Comparison of ENCODE assay signal across 9 cellular contexts in genomic region chr1:25817840-25818501, GRCh38. TPM values are rescaled to one million over a fixed set of nuclear protein-coding genes. Genes with fewer than 3 reads are reported as not detected.
DNase-seq lines count a peak whose midpoint lies in the region; ATAC-seq and TF ChIP-seq lines count a peak whose summit lies in the region.
"Had no signal": no experiment of that assay in that cellular context is flagged by ENCODE, and none has a peak within 500 bp of the region (broad histone marks: within the 10 kb centered on the region; RNA-seq: fewer than 3 reads in every experiment).

No MANE protein-coding gene starts in this region.

- POLR2A ChIA-PET in activated CD4-positive, alpha-beta T cell treated with anti-CD3 and anti-CD28 coated beads for 36 hours (lab: Charles Lee) = no interaction called here
- POLR2A ChIA-PET in Panc1 (lab: Charles Lee) = no interaction called here

- no TSS peak for BruUV-seq in Panc1 (replicated peaks; lab: Mats Ljungman, UMichigan)

- H3K27me3 ChIP-seq in Panc1 (ENCODE audit: control insufficient read depth, insufficient read depth, low read length) = no peaks in the 10 kb centered on the region
- H3K27me3 ChIP-seq in smooth muscle cell (ENCODE audit: low read depth) = no peaks in the 10 kb centered on the region

- no peak overlapping the region for H3K9ac ChIP-seq in smooth muscle cell (ENCODE audit: low read depth)

- in situ Hi-C loops in Panc1 (cut with HindIII; ENCODE audit: low pct_unique_long_range_greater_than_20kb, low sequenced_read_pairs) = no loop called here

- H3K36me3 ChIP-seq in Panc1 (ENCODE audit: control insufficient read depth, insufficient read depth, low read length) (no peaks in the 10 kb centered on the region; the same call in 1 of the 2 replicates), smooth muscle cell (ENCODE audit: low read depth) (no peaks in the 10 kb centered on the region)

- DNase-seq in activated CD4-positive, alpha-beta T cell treated with anti-CD3 and anti-CD28 coated beads for 36 hours = no peak
- no peak for DNase-seq in activated CD4-positive, alpha-beta T cell treated with anti-CD3 and anti-CD28 coated beads, Interleukin-2, amount 50 U/mL, for 4 hours
- DNase-seq in Panc1 (ENCODE audit: low read depth, low spot score) (no peak), fibroblast of villous mesenchyme (ENCODE audit: low read depth) (no peak), smooth muscle cell (lab: John Stamatoyannopoulos, UW; ENCODE audit: unreplicated experiment) (no peak), AG20443 (ENCODE audit: low spot score) (no peak), GF-D8 (lab: John Stamatoyannopoulos, UW) (no peak)
- DNase-seq: NCI-H1694 had no signal

- H3K4me3 ChIP-seq in Panc1 (ENCODE audit: low read depth in 2 of 2, low read length in 2 of 2) (no peak overlapping the region), fibroblast of villous mesenchyme (ENCODE audit: low read depth, low read length) (no peak overlapping the region), smooth muscle cell (peak overlapping the region; percentile 87)

- peaks cover 28% of the 10 kb centered on the region for H3K4me1 ChIP-seq in Panc1 (ENCODE audit: control insufficient read depth, insufficient read depth, low read length)
- H3K4me1 ChIP-seq in smooth muscle cell (ENCODE audit: low read depth) = peaks cover 13% of the 10 kb centered on the region

- no peaks in the 10 kb centered on the region for H3K9me3 Mint-ChIP-seq in activated CD4-positive, alpha-beta T cell treated with anti-CD3 and anti-CD28 coated beads for 36 hours (ENCODE audit: low read depth)

- peaks cover 23% of the 10 kb centered on the region for H4K20me1 ChIP-seq in smooth muscle cell (ENCODE audit: low read depth)

- H3K27me3 Mint-ChIP-seq in activated CD4-positive, alpha-beta T cell treated with anti-CD3 and anti-CD28 coated beads for 36 hours = no peaks in the 10 kb centered on the region

- no peak; the same call in 1 of the 2 replicates for TF ChIP-seq CTCF in Panc1 (IDR thresholded peaks at IDR 0.05)
- TF ChIP-seq CTCF in fibroblast of villous mesenchyme (IDR thresholded peaks at IDR 0.05; ENCODE audit: insufficient read depth, low read depth, low read length) = peak; percentile 2
- no peak for TF ChIP-seq CTCF in smooth muscle cell (IDR thresholded peaks at IDR 0.05; ENCODE audit: borderline replicate concordance, insufficient read depth, poor library complexity, severe bottlenecking)

- CTCF ChIA-PET in activated CD4-positive, alpha-beta T cell treated with anti-CD3 and anti-CD28 coated beads for 36 hours (lab: Charles Lee) = interaction anchor here (0.7 to 1.0 kb wide), 2 partner anchors 180 to 199 kb away, joined by 3 to 4 read pairs; partner anchors contain the start of gene PAFAH2
- CTCF ChIA-PET in Panc1 (lab: Charles Lee) = interaction anchor here (0.8 kb wide), 1 partner anchor 199 kb away, joined by 3 read pairs; no protein-coding TSS in a partner anchor

- peaks cover 2% of the 10 kb centered on the region for H3K36me3 Mint-ChIP-seq in activated CD4-positive, alpha-beta T cell treated with anti-CD3 and anti-CD28 coated beads for 36 hours (ENCODE audit: low read depth)

- peaks cover 33% of the 10 kb centered on the region for H3K4me1 Mint-ChIP-seq in activated CD4-positive, alpha-beta T cell treated with anti-CD3 and anti-CD28 coated beads for 36 hours

- H3K27ac ChIP-seq in Panc1 (ENCODE audit: low read length) = peak overlapping the region; percentile 86
- peak overlapping the region; percentile 39 for H3K27ac ChIP-seq in smooth muscle cell (ENCODE audit: low read depth)

- peak overlapping the region; percentile 75 for H3K27ac Mint-ChIP-seq in activated CD4-positive, alpha-beta T cell treated with anti-CD3 and anti-CD28 coated beads for 36 hours

- H3K4me3 Mint-ChIP-seq in activated CD4-positive, alpha-beta T cell treated with anti-CD3 and anti-CD28 coated beads for 36 hours = peak overlapping the region; percentile 87

- peak overlapping the region; percentile 94 for H3K4me2 ChIP-seq in smooth muscle cell

- intact Hi-C loops in activated CD4-positive, alpha-beta T cell treated with anti-CD3 and anti-CD28 coated beads for 36 hours (cut with DNase I, micrococcal nuclease) = loop anchor here (2.0 to 10.0 kb wide), 4 partner anchors 181 to 573 kb away; partner anchors contain the start of genes PAFAH2 (in 1 of the 2), RHCE (in 1 of the 2), RSRP1 (in 1 of the 2) and TMEM50A (in 1 of the 2)
- intact Hi-C loops in Panc1 (cut with micrococcal nuclease; ENCODE audit: unreplicated experiment) = no loop called here

- H3K9me3 ChIP-seq in Panc1 (ENCODE audit: control insufficient read depth, insufficient read depth, low read depth, low read length) = no peaks in the 10 kb centered on the region
- H3K9me3 ChIP-seq in smooth muscle cell (replicated peaks; ENCODE audit: low read depth) = no peaks in the 10 kb centered on the region

- no peak overlapping the region for H2AFZ ChIP-seq in smooth muscle cell (ENCODE audit: low read depth)

- peaks cover 27% of the 10 kb centered on the region for H3K79me2 ChIP-seq in smooth muscle cell (ENCODE audit: low read depth)

- ATAC-seq in activated CD4-positive, alpha-beta T cell treated with anti-CD3 and anti-CD28 coated beads for 36 hours = no peak
- ATAC-seq in Panc1 (no peak), HG02623 (IDR thresholded peaks at IDR 0.05; ENCODE audit: unreplicated experiment) (no peak)

- WGBS in smooth muscle cell (ENCODE audit: low lambda C conversion rate) = 47% methylated on average over 8 of the region's 8 CpGs

- H3F3A ChIP-seq in smooth muscle cell (ENCODE audit: low read depth) = peaks cover 17% of the 10 kb centered on the region

RNA-seq across cellular contexts. Expression of gene MTFR1L, which starts 1.8 kb away (rescaled TPM):
- 10 to 100 TPM; 27.7 to 30.8 TPM for total RNA-seq in activated CD4-positive, alpha-beta T cell treated with anti-CD3 and anti-CD28 coated beads for 36 hours
- total RNA-seq in Panc1 (2021; ENCODE audit: unreplicated experiment) = 68.5 TPM
- polyA plus RNA-seq in Panc1 (2012; ENCODE audit: insufficient read length) = 70.2 TPM
- total RNA-seq in fibroblast of villous mesenchyme = 46.6 and 47.4 TPM in 2 replicates
- total RNA-seq in smooth muscle cell = 39.9 and 47.2 TPM in 2 replicates
- 63.9 and 71.2 TPM in 2 replicates for polyA plus RNA-seq in smooth muscle cell

RNA-seq across cellular contexts. Expression of gene SELENON, which starts 18.0 kb away (rescaled TPM):
- 10 to 100 TPM; 31.5 to 33.5 TPM for total RNA-seq in activated CD4-positive, alpha-beta T cell treated with anti-CD3 and anti-CD28 coated beads for 36 hours
- total RNA-seq in Panc1 (2021; ENCODE audit: unreplicated experiment) (57.2 TPM), fibroblast of villous mesenchyme (23.7 and 24.5 TPM in 2 replicates), smooth muscle cell (26.6 and 32.6 TPM in 2 replicates)
- 66.2 TPM for polyA plus RNA-seq in Panc1 (2012; ENCODE audit: insufficient read length)
- 48.9 and 62.9 TPM in 2 replicates for polyA plus RNA-seq in smooth muscle cell

RNA-seq across cellular contexts. Expression of gene AUNIP, which starts 41.3 kb away (rescaled TPM):
- total RNA-seq in activated CD4-positive, alpha-beta T cell treated with anti-CD3 and anti-CD28 coated beads for 36 hours = 10 to 100 TPM in 1 of 2 experiments, 1 to 10 TPM in 1; 9.6 to 12.9 TPM
- total RNA-seq in Panc1 (2021; ENCODE audit: unreplicated experiment) (12.2 TPM), fibroblast of villous mesenchyme (2.9 and 3.5 TPM in 2 replicates), smooth muscle cell (0.18 and 2.1 TPM in 2 replicates)
- 3.1 TPM for polyA plus RNA-seq in Panc1 (2012; ENCODE audit: insufficient read length)
- polyA plus RNA-seq in smooth muscle cell = 1.1 and 1.3 TPM in 2 replicates

RNA-seq across cellular contexts. Expression of gene PAQR7, which starts 57.5 kb away (rescaled TPM):
- total RNA-seq in activated CD4-positive, alpha-beta T cell treated with anti-CD3 and anti-CD28 coated beads for 36 hours = 1 to 10 TPM; 3.9 to 4.4 TPM
- 30.9 TPM for total RNA-seq in Panc1 (2021; ENCODE audit: unreplicated experiment)
- polyA plus RNA-seq in Panc1 (2012; ENCODE audit: insufficient read length) = 28.7 TPM
- total RNA-seq in fibroblast of villous mesenchyme = 8.1 and 16.0 TPM in 2 replicates
- 8.8 and 10.0 TPM in 2 replicates for total RNA-seq in smooth muscle cell
- polyA plus RNA-seq in smooth muscle cell = 2.9 and 3.7 TPM in 2 replicates
